8 cellular contexts compared by ENCODE assay signal in the genomic region with DNA sequence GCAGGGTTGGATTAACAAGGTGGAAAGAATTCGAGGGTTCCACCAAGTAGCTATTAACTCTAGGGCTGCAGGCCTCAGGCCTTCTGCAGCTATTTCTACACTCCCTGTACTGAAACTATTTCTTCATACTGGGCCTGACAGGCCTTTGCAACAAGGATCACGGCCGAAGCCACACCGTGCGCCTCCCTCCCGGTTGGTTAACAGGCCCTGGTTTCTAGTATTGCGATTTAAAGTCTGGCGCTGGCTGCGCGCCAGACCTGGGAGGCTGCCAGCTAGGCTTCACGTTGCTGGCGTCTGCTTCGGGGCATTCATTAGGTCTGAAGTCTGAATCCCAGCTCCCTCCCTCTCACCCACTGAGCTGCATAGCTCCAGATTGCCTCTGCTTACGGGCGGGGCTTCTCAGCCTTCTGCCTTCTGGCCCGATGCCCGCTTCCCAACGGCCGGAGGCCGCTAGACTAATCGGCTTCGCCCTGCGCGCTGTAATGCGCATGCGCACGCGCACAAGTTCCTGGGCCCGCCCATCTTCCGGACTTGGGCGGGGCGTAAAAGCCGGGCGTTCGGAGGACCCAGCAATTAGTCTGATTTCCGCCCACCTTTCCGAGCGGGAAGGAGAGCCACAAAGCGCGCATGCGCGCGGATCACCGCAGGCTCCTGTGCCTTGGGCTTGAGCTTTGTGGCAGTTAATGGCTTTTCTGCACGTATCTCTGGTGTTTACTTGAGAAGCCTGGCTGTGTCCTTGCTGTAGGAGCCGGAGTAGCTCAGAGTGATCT. TPM values are rescaled to one million over a fixed set of nuclear protein-coding genes. Genes with fewer than 3 reads are reported as not detected.
DNase-seq lines count a peak whose midpoint lies in the region; ATAC-seq and TF ChIP-seq lines count a peak whose summit lies in the region.

No MANE protein-coding gene starts in this region.

- peak overlapping the region; percentile 90 for H3K4me3 ChIP-seq in HFF-Myc (replicated peaks; ENCODE audit: low read depth, low read length)
- peak overlapping the region; percentile 56 to 71 for H3K4me3 ChIP-seq in gastroesophageal sphincter
- peak overlapping the region; percentile 79 to 94 for H3K4me3 ChIP-seq in neutrophil (ENCODE audit: low read depth in 1 of 2, low read length in 1 of 2)

- peak; percentile 90 for ATAC-seq in gastroesophageal sphincter

- peak overlapping the region; percentile 99 for H3K27ac Mint-ChIP-seq in activated naive CD4-positive, alpha-beta T cell treated with anti-CD3 and anti-CD28 coated beads, Interleukin-2, amount 10 ng/mL, durations not matched to agents 7 days and 5 days

- peaks cover 56% of the 10 kb centered on the region for H3K36me3 Mint-ChIP-seq in activated naive CD4-positive, alpha-beta T cell treated with anti-CD3 and anti-CD28 coated beads, Interleukin-2, amount 10 ng/mL, durations not matched to agents 7 days and 5 days

- no peaks in the 10 kb centered on the region for H3K9me3 ChIP-seq in gastroesophageal sphincter
- no peaks in the 10 kb centered on the region for H3K9me3 ChIP-seq in neutrophil

- 0% methylated on average over 3 to 7 of the region's 46 CpGs for WGBS in gastroesophageal sphincter (ENCODE audit: low coverage in 1 of 2), 2 donors

- TF ChIP-seq CTCF in HFF-Myc (IDR thresholded peaks at IDR 0.05; ENCODE audit: low read depth, low read length, missing control alignments) = no peak
- TF ChIP-seq CTCF in gastroesophageal sphincter (IDR thresholded peaks at IDR 0.05) = no peak
- peak; percentile 28 for TF ChIP-seq CTCF in neutrophil (IDR thresholded peaks at IDR 0.05)

- H3K4me1 ChIP-seq in gastroesophageal sphincter (peaks cover 0 to 44% (median 9%) of the 10 kb centered on the region in 3 donors), neutrophil (ENCODE audit: control insufficient read depth in 1 of 2, insufficient read depth in 1 of 2, low read depth in 1 of 2, low read length in 1 of 2) (peaks cover 53 to 58% of the 10 kb centered on the region in 2 experiments)

- DNase-seq in GM03348 (ENCODE audit: low spot score) (peak; percentile 95), HFF-Myc (ENCODE audit: extremely low read depth, low read depth) (peak; percentile 99), NAMALWA (ENCODE audit: low spot score) (peak; percentile 99), SK-MEL-5 (ENCODE audit: low read depth, low spot score) (peak; percentile 98), substantia nigra (lab: John Stamatoyannopoulos, UW) (peak; percentile 56 to 98 (median 93))
- peak; percentile 96 for DNase-seq in activated naive CD4-positive, alpha-beta T cell treated with anti-CD3 and anti-CD28 coated beads, Interleukin-2, amount 10 ng/mL, durations not matched to agents 7 days and 5 days

- in situ Hi-C loops in SK-MEL-5 (cut with HindIII; ENCODE audit: low pct_unique_long_range_greater_than_20kb, low sequenced_read_pairs) = no loop called here

- H3K9me3 Mint-ChIP-seq in activated naive CD4-positive, alpha-beta T cell treated with anti-CD3 and anti-CD28 coated beads, Interleukin-2, amount 10 ng/mL, durations not matched to agents 7 days and 5 days = no peaks in the 10 kb centered on the region

- no peak for TF ChIP-seq EP300 in gastroesophageal sphincter (IDR thresholded peaks at IDR 0.05)

- H3K36me3 ChIP-seq in gastroesophageal sphincter = peaks cover 6 to 38% of the 10 kb centered on the region in 2 donors
- peaks cover 36% of the 10 kb centered on the region for H3K36me3 ChIP-seq in neutrophil

- peak; percentile 34 to 69 for TF ChIP-seq POLR2A in gastroesophageal sphincter (IDR thresholded peaks at IDR 0.05)

- H3K27ac ChIP-seq in gastroesophageal sphincter (peak overlapping the region; percentile 88 to 99 (median 96)), neutrophil (peak overlapping the region; percentile 89), substantia nigra (ENCODE audit: low read depth, low read length, poor library complexity, severe bottlenecking) (peak overlapping the region; percentile 88)

- CTCF ChIA-PET in activated naive CD4-positive, alpha-beta T cell treated with anti-CD3 and anti-CD28 coated beads, Interleukin-2, amount 10 ng/mL, durations not matched to agents 7 days and 5 days (lab: Charles Lee) = interaction anchor here (0.7 to 2.4 kb wide), 7 partner anchors 9 to 339 kb away, joined by 3 to 12 read pairs (median 3); a partner anchor contains a TSS

- peaks cover 66% of the 10 kb centered on the region for H3K4me1 Mint-ChIP-seq in activated naive CD4-positive, alpha-beta T cell treated with anti-CD3 and anti-CD28 coated beads, Interleukin-2, amount 10 ng/mL, durations not matched to agents 7 days and 5 days

- H3K27me3 ChIP-seq in gastroesophageal sphincter (no peaks in the 10 kb centered on the region), neutrophil (no peaks in the 10 kb centered on the region)

- H3K27me3 Mint-ChIP-seq in activated naive CD4-positive, alpha-beta T cell treated with anti-CD3 and anti-CD28 coated beads, Interleukin-2, amount 10 ng/mL, durations not matched to agents 7 days and 5 days = no peaks in the 10 kb centered on the region

- H3K4me3 Mint-ChIP-seq in activated naive CD4-positive, alpha-beta T cell treated with anti-CD3 and anti-CD28 coated beads, Interleukin-2, amount 10 ng/mL, durations not matched to agents 7 days and 5 days = peak overlapping the region; percentile 99

RNA-seq across cellular contexts. Expression of a gene that starts 1.6 kb away (rescaled TPM):
- 1,308 and 1,481 TPM in 2 replicates for total RNA-seq in SK-MEL-5 (2014; rRNA removed; shearing (Covaris generic))
- 1,753 and 1,769 TPM in 2 replicates for polyA plus RNA-seq in SK-MEL-5 (2015; cell fraction: cytosol; rRNA removed)
- polyA plus RNA-seq in SK-MEL-5 (2015; cell fraction: nucleus; rRNA removed) = 769 and 822 TPM in 2 replicates
- 100 to 1,000 TPM; 394 to 614 (median 526) TPM for total RNA-seq in gastroesophageal sphincter

RNA-seq across cellular contexts. Expression of a gene that starts 16.2 kb away (rescaled TPM):
- total RNA-seq in SK-MEL-5 (2014; rRNA removed; shearing (Covaris generic)) = not detected in 2 replicates
- polyA plus RNA-seq in SK-MEL-5 (2015; cell fraction: cytosol; rRNA removed) = not detected in 2 replicates
- not detected in 2 replicates for polyA plus RNA-seq in SK-MEL-5 (2015; cell fraction: nucleus; rRNA removed)
- not detected for total RNA-seq in gastroesophageal sphincter

RNA-seq across cellular contexts. Expression of a gene that starts 59.7 kb away (rescaled TPM):
- not detected in 2 replicates for total RNA-seq in SK-MEL-5 (2014; rRNA removed; shearing (Covaris generic))
- not detected in 2 replicates for polyA plus RNA-seq in SK-MEL-5 (2015; cell fraction: cytosol; rRNA removed)
- not detected in 2 replicates for polyA plus RNA-seq in SK-MEL-5 (2015; cell fraction: nucleus; rRNA removed)
- total RNA-seq in gastroesophageal sphincter = not detected

Comparison
In these comparisons a context has a peak if more than half of its experiments do, and no peak if none do; other contexts are left out.
1. Peak in every context shown above with its lines: DNase-seq, ATAC-seq, H3K4me3 ChIP-seq and H3K27ac ChIP-seq.